Comparison of ENCODE assay signal across 15 cellular contexts in genomic region chr10:24341371-24341770, GRCh38.
DNase-seq lines count a peak whose midpoint lies in the region; ATAC-seq and TF ChIP-seq lines count a peak whose summit lies in the region.
"Had no signal": no experiment of that assay in that cellular context is flagged by ENCODE, and none has a peak within 500 bp of the region (broad histone marks: within the 10 kb centered on the region; RNA-seq: fewer than 3 reads in every experiment).

No MANE protein-coding gene starts in this region.

- no peaks in the 10 kb centered on the region for H3K9me3 ChIP-seq in RWPE2 (ENCODE audit: severe bottlenecking)
- H3K9me3 ChIP-seq in gastrocnemius medialis = no peaks in the 10 kb centered on the region

- H3K27me3 ChIP-seq in RWPE2 (ENCODE audit: insufficient read depth, poor library complexity, severe bottlenecking) = no peaks in the 10 kb centered on the region
- H3K27me3 ChIP-seq in gastrocnemius medialis = no peaks in the 10 kb centered on the region
- H3K27me3 ChIP-seq in dorsolateral prefrontal cortex = peaks cover 0 to 19% (median 0%) of the 10 kb centered on the region in 45 donors

- peak; percentile 10 for DNase-seq in AG08395 (ENCODE audit: low spot score)
- no peak for DNase-seq in RWPE2 (ENCODE audit: low spot score)
- peak; percentile 31 for DNase-seq in fibroblast of mammary gland (ENCODE audit: low read depth)
- DNase-seq in gastrocnemius medialis = no peak
- DNase-seq in dorsolateral prefrontal cortex = no peak
- no peak for DNase-seq in NCI-H2196 treated with DMSO at 0.1 percent for 48 hours (lab: John Stamatoyannopoulos, UW; ENCODE audit: unreplicated experiment)
- no peak for DNase-seq in Ammon's horn (ENCODE audit: low spot score)
- DNase-seq in putamen (ENCODE audit: low spot score) = no peak
- DNase-seq: DND-41, NCI-H1436, NCI-H2029, NCI-H510A treated with DMSO at 0.1 percent for 48 hours, NCI-H82, PC-9 had no signal

- H3K36me3 ChIP-seq in RWPE2 (ENCODE audit: low read depth) (no peaks in the 10 kb centered on the region), gastrocnemius medialis (no peaks in the 10 kb centered on the region)

- TF ChIP-seq POLR2A in gastrocnemius medialis (IDR thresholded peaks at IDR 0.05) = no peak

- ATAC-seq in RWPE2 (ENCODE audit: low read depth) (no peak), gastrocnemius medialis (no peak)

- TF ChIP-seq CTCF in RWPE2 (IDR thresholded peaks at IDR 0.05; ENCODE audit: poor library complexity, severe bottlenecking) = no peak
- no peak for TF ChIP-seq CTCF in fibroblast of mammary gland (conservative IDR thresholded peaks at IDR 0.05; ENCODE audit: control insufficient read depth, insufficient read depth, low read depth, low read length)
- TF ChIP-seq CTCF in gastrocnemius medialis (IDR thresholded peaks at IDR 0.05 in 4 of 5, conservative IDR thresholded peaks at IDR 0.05 in 1 of 5) = no peak
- TF ChIP-seq CTCF in dorsolateral prefrontal cortex (IDR thresholded peaks at IDR 0.05 in 54 of 56, conservative IDR thresholded peaks at IDR 0.05 in 2 of 56; ENCODE audit: low read depth in 1 of 56, partially characterized antibody in 56 of 56) = no peak

- intact Hi-C loops in gastrocnemius medialis (cut with DNase I; ENCODE audit: low total_unique reads) (no loop called here), dorsolateral prefrontal cortex (cut with DNase I) (no loop called here)

- in situ Hi-C loops in gastrocnemius medialis (cut with MboI; ENCODE audit: low sequenced_read_pairs in 4 of 4) = no loop called here

- H3K27ac ChIP-seq in RWPE2 (ENCODE audit: poor library complexity, severe bottlenecking) (peak overlapping the region; percentile 3), gastrocnemius medialis (peak overlapping the region; percentile 9 to 64 (median 58)), dorsolateral prefrontal cortex (no peak overlapping the region)
- H3K27ac ChIP-seq: C4-2B, PC-9 had no signal

- H3K4me3 ChIP-seq in RWPE2 (ENCODE audit: severe bottlenecking) = no peak overlapping the region
- no peak overlapping the region for H3K4me3 ChIP-seq in fibroblast of mammary gland (ENCODE audit: control insufficient read depth, low read depth, low read length)
- no peak overlapping the region for H3K4me3 ChIP-seq in gastrocnemius medialis
- H3K4me3 ChIP-seq in dorsolateral prefrontal cortex = no peak overlapping the region
- H3K4me3 ChIP-seq: PC-9 had no signal

- H3K4me1 ChIP-seq in RWPE2 (ENCODE audit: insufficient read depth, poor library complexity, severe bottlenecking) (peaks cover 26% of the 10 kb centered on the region), gastrocnemius medialis (peaks cover 50 to 60% of the 10 kb centered on the region in 2 donors)

Comparison
In these comparisons a context has a peak if more than half of its experiments do, and no peak if none do; other contexts are left out.
1. DNase-seq: peak in AG08395 (single experiment) and fibroblast of mammary gland (single experiment); none in RWPE2 (single experiment), gastrocnemius medialis (0 of 2), dorsolateral prefrontal cortex (0 of 10), NCI-H2196 treated with DMSO at 0.1 percent for 48 hours (single experiment), Ammon's horn (single experiment) and putamen (single experiment).
2. H3K27ac ChIP-seq: peak in RWPE2 (single experiment) and gastrocnemius medialis (4 of 4); none in dorsolateral prefrontal cortex (0 of 59).